7 cellular contexts compared by ENCODE assay signal in the genomic region with DNA sequence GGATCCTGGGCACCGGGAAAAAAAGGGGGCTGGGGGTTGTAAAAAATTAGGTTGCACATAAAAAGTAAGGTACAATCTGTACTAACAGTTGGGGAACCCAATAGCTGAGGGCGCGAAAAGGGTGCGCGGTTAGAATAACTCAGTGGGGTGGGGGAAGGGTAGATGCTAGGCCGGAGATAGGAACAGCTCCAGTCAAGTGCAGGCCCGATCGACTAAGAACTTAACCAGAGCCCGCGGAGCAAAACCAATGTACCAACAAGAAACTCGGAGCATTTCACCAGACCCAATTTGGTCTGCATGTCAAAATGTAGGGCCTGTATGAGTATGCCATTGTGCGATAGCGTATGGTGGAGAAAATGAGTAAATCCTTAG. TPM values are rescaled to one million over a fixed set of nuclear protein-coding genes. Genes with fewer than 3 reads are reported as not detected.
A peak's percentile ranks its signal among the peaks of the same experiment; 100 is the strongest.
DNase-seq lines count a peak whose midpoint lies in the region; ATAC-seq, FAIRE-seq and TF ChIP-seq lines count a peak whose summit lies in the region.

No MANE protein-coding gene starts in this region.

- TF ChIP-seq EP300 in stomach (IDR thresholded peaks at IDR 0.05): no peak

- BruUV-seq in endothelial cell of umbilical vein (replicated peaks; lab: Mats Ljungman, UMichigan): TSS peak; percentile 33

- no peak for TF ChIP-seq CTCF in endothelial cell of umbilical vein (IDR thresholded peaks at IDR 0.05; ENCODE audit: extremely low read depth in 1 of 2, insufficient read depth in 1 of 2, low read depth in 1 of 2, low read length in 2 of 2)
- TF ChIP-seq CTCF in stomach (IDR thresholded peaks at IDR 0.05): no peak

- H3K9me3 ChIP-seq in endothelial cell of umbilical vein (replicated peaks; ENCODE audit: control insufficient read depth, insufficient read depth, low read length) (no peaks in the 10 kb centered on the region), mucosa of stomach (ENCODE audit: control insufficient read depth, low read length) (no peaks in the 10 kb centered on the region), stomach (no peaks in the 10 kb centered on the region)

- dilution Hi-C loops in endothelial cell of umbilical vein (cut with MboI; ENCODE audit: extremely low pct_ligation_motif_present, low sequenced_read_pairs): no loop called here

- ATAC-seq in HG03520 (IDR thresholded peaks at IDR 0.05; ENCODE audit: unreplicated experiment): no peak

- intact Hi-C loops in endothelial cell of umbilical vein (cut with micrococcal nuclease): loop anchor here (2.0 kb wide), 1 partner anchor 20 kb away; no protein-coding TSS in a partner anchor
- intact Hi-C loops in stomach (cut with DNase I; ENCODE audit: low total_unique reads): no loop called here

- H3K79me2 ChIP-seq in endothelial cell of umbilical vein (ENCODE audit: control insufficient read depth, insufficient read depth, low read length): peaks cover 85% of the 10 kb centered on the region

- TF ChIP-seq POLR2A in GM12891 (IDR thresholded peaks at IDR 0.05; ENCODE audit: low read depth, low read length) (no peak), endothelial cell of umbilical vein (IDR thresholded peaks at IDR 0.05; ENCODE audit: low read depth, low read length) (no peak), stomach (IDR thresholded peaks at IDR 0.05) (no peak)

- H3K27me3 ChIP-seq in endothelial cell of umbilical vein (ENCODE audit: control insufficient read depth in 2 of 2, insufficient read depth in 2 of 2, low read length in 2 of 2): no peaks in the 10 kb centered on the region
- no peaks in the 10 kb centered on the region for H3K27me3 ChIP-seq in mucosa of stomach (ENCODE audit: control insufficient read depth, insufficient read depth, low read length)
- H3K27me3 ChIP-seq in stomach: no peaks in the 10 kb centered on the region

- FAIRE-seq in GM12891 (lab: Jason Lieb, UNC): peak; percentile 41
- no peak for FAIRE-seq in endothelial cell of umbilical vein (lab: Jason Lieb, UNC)

- 0 to 1% (median 1%) methylated on average over 13 of the region's 13 CpGs for WGBS in stomach, 5 donors

- CTCF ChIA-PET in endothelial cell of umbilical vein (lab: Charles Lee): interaction anchor here (1.1 to 4.2 kb wide), 2 partner anchors 12 to 57 kb away, joined by 5 to 27 read pairs; no protein-coding TSS in a partner anchor

- POLR2A ChIA-PET in endothelial cell of umbilical vein (lab: Charles Lee): no interaction called here

- peak overlapping the region; percentile 98 for H3K9ac ChIP-seq in endothelial cell of umbilical vein (replicated peaks; ENCODE audit: extremely low read depth, insufficient read depth, low read length)
- peak overlapping the region; percentile 96 for H3K9ac ChIP-seq in mucosa of stomach (ENCODE audit: low read length)

- H3K4me2 ChIP-seq in endothelial cell of umbilical vein (ENCODE audit: insufficient read depth, low read length): peak overlapping the region; percentile 96

- H3K4me1 ChIP-seq in endothelial cell of umbilical vein (ENCODE audit: control insufficient read depth, extremely low read depth, insufficient read depth, low read length) (peaks cover 39% of the 10 kb centered on the region), mucosa of stomach (ENCODE audit: control insufficient read depth, insufficient read depth, low read length) (peaks cover 26% of the 10 kb centered on the region), stomach (peaks cover 40 to 68% (median 51%) of the 10 kb centered on the region in 4 donors)

- no peaks in the 10 kb centered on the region for H3K9me1 ChIP-seq in endothelial cell of umbilical vein (replicated peaks; ENCODE audit: control insufficient read depth, extremely low read depth, insufficient read depth, low read length)

- H3K27ac ChIP-seq in endothelial cell of umbilical vein (ENCODE audit: insufficient read depth, low read depth, low read length) (peak overlapping the region; percentile 91), stomach (peak overlapping the region; percentile 96 to 100 (median 100))

- H4K20me1 ChIP-seq in endothelial cell of umbilical vein (replicated peaks; ENCODE audit: control insufficient read depth, extremely low read depth, insufficient read depth, low read length): peaks cover 22% of the 10 kb centered on the region

- DNase-seq in GM12891 (ENCODE audit: insufficient read length, low spot score) (no peak), NCI-H146 (lab: John Stamatoyannopoulos, UW) (peak; percentile 33), endothelial cell of umbilical vein (ENCODE audit: low read depth, low spot score) (peak; percentile 35), stomach (peak; percentile 43)
- peak; percentile 57 to 67 for DNase-seq in activated CD4-positive, alpha-beta T cell treated with anti-CD3 and anti-CD28 coated beads, Interleukin-2, amount 50 U/mL, for 48 hours

- no peak overlapping the region for H2AFZ ChIP-seq in endothelial cell of umbilical vein (ENCODE audit: low read depth, low read length)

- H3K4me3 ChIP-seq in endothelial cell of umbilical vein (replicated peaks in 1 of 3; ENCODE audit: insufficient read depth in 1 of 3, low read depth in 1 of 3, low read length in 3 of 3): peak overlapping the region; percentile 63 to 99 (median 81)
- peak overlapping the region; percentile 52 for H3K4me3 ChIP-seq in mucosa of stomach (ENCODE audit: low read length)
- peak overlapping the region; percentile 76 to 97 (median 90) for H3K4me3 ChIP-seq in stomach

- H3K36me3 ChIP-seq in endothelial cell of umbilical vein (ENCODE audit: control insufficient read depth in 2 of 2, extremely low read depth in 1 of 2, insufficient read depth in 2 of 2, low read length in 2 of 2) (peaks cover 3 to 4% of the 10 kb centered on the region in 2 experiments), mucosa of stomach (ENCODE audit: control insufficient read depth, insufficient read depth, low read length) (no peaks in the 10 kb centered on the region), stomach (peaks cover 0 to 24% (median 6%) of the 10 kb centered on the region in 4 donors)

TF ChIP-seq in GM12891, 5 proteins besides CTCF, POLR2A, EP300 and RAD21:
- TF ChIP-seq POLR2AphosphoS5 (IDR thresholded peaks at IDR 0.05; ENCODE audit: low read depth, low read length) (0 out of 2 replicates have a peak, but pooled peaks have one; percentile 37), POU2F2 (IDR thresholded peaks at IDR 0.05; ENCODE audit: low read depth, low read length) (no peak)

TF ChIP-seq in endothelial cell of umbilical vein, 7 proteins besides CTCF, POLR2A, EP300 and RAD21:
- TF ChIP-seq GATA2 (IDR thresholded peaks at IDR 0.05; ENCODE audit: insufficient read depth, insufficient read length, low read depth, low read length): no peak
- TF ChIP-seq, protein P1, sequence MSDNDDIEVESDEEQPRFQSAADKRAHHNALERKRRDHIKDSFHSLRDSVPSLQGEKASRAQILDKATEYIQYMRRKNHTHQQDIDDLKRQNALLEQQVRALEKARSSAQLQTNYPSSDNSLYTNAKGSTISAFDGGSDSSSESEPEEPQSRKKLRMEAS (IDR thresholded peaks at IDR 0.05; ENCODE audit: insufficient read depth, insufficient read length): no peak
- no peak for TF ChIP-seq JUN (IDR thresholded peaks at IDR 0.05; ENCODE audit: borderline replicate concordance, insufficient read depth, insufficient read length, low read depth)
- TF ChIP-seq FOS (IDR thresholded peaks at IDR 0.05; ENCODE audit: borderline replicate concordance, insufficient read depth, low read length): no peak
- TF ChIP-seq POLR2AphosphoS5 (IDR thresholded peaks at IDR 0.05; ENCODE audit: insufficient read depth, low read depth, low read length): no peak
- no peak for TF ChIP-seq EZH2 (IDR thresholded peaks at IDR 0.05; ENCODE audit: borderline replicate concordance, low read depth, low read length, severe bottlenecking)
- TF ChIP-seq MYC (IDR thresholded peaks at IDR 0.05; ENCODE audit: low read depth, low read length): no peak

RNA-seq across cellular contexts. Expression of a gene that starts 1.3 kb away (rescaled TPM):
- polyA plus RNA-seq in GM12891 (2012; ENCODE audit: low read depth, missing spikeins): 260 TPM
- total RNA-seq in endothelial cell of umbilical vein (361 and 363 TPM in 2 replicates), stomach (100 to 1,000 TPM in 2 of 5 donors, 10 to 100 TPM in 3; 87.0 to 179 (median 95.7) TPM)
- polyA plus RNA-seq in endothelial cell of umbilical vein (63.9 and 91.3 TPM in 2 replicates), stomach (100 to 1,000 TPM; 112 to 161 (median 143) TPM)
- polyA plus RNA-seq in endothelial cell of umbilical vein (2011; cell fraction: cytosol; rRNA removed): 83.9 and 112 TPM in 2 replicates
- polyA plus RNA-seq in endothelial cell of umbilical vein (2011; cell fraction: nucleus; rRNA removed): 258 and 346 TPM in 2 replicates
- polyA plus RNA-seq in endothelial cell of umbilical vein (2012): 202 and 293 TPM in 2 replicates
- 30.2 and 38.0 TPM in 2 replicates for polyA minus RNA-seq in endothelial cell of umbilical vein
- 36.0 TPM for polyA minus RNA-seq in endothelial cell of umbilical vein (2011; cell fraction: cytosol; rRNA and poly(A)+ RNA removed)
- polyA minus RNA-seq in endothelial cell of umbilical vein (2011; cell fraction: nucleus; rRNA and poly(A)+ RNA removed): 91.3 and 117 TPM in 2 replicates

RNA-seq across cellular contexts. Expression of a gene that starts 57.8 kb away (rescaled TPM):
- 282 TPM for polyA plus RNA-seq in GM12891 (2012; ENCODE audit: low read depth, missing spikeins)
- total RNA-seq in endothelial cell of umbilical vein: 292 and 293 TPM in 2 replicates
- 97.1 and 160 TPM in 2 replicates for polyA plus RNA-seq in endothelial cell of umbilical vein
- polyA plus RNA-seq in endothelial cell of umbilical vein (2011; cell fraction: cytosol; rRNA removed): 171 and 225 TPM in 2 replicates
- polyA plus RNA-seq in endothelial cell of umbilical vein (2011; cell fraction: nucleus; rRNA removed): 446 and 780 TPM in 2 replicates
- polyA plus RNA-seq in endothelial cell of umbilical vein (2012): 222 and 296 TPM in 2 replicates
- 37.0 and 46.5 TPM in 2 replicates for polyA minus RNA-seq in endothelial cell of umbilical vein
- polyA minus RNA-seq in endothelial cell of umbilical vein (2011; cell fraction: cytosol; rRNA and poly(A)+ RNA removed): 51.2 TPM
- polyA minus RNA-seq in endothelial cell of umbilical vein (2011; cell fraction: nucleus; rRNA and poly(A)+ RNA removed): 86.1 and 104 TPM in 2 replicates
- total RNA-seq in stomach: 100 to 1,000 TPM in 4 of 5 donors, 10 to 100 TPM in 1; 71.8 to 456 (median 132) TPM
- polyA plus RNA-seq in stomach: 100 to 1,000 TPM; 141 to 204 (median 202) TPM

RNA-seq across cellular contexts. Expression of a gene that starts 57.9 kb away (rescaled TPM):
- 27.0 TPM for polyA plus RNA-seq in GM12891 (2012; ENCODE audit: low read depth, missing spikeins)
- 35.0 and 35.3 TPM in 2 replicates for total RNA-seq in endothelial cell of umbilical vein
- polyA plus RNA-seq in endothelial cell of umbilical vein: 8.2 and 11.1 TPM in 2 replicates
- 14.3 and 14.6 TPM in 2 replicates for polyA plus RNA-seq in endothelial cell of umbilical vein (2011; cell fraction: cytosol; rRNA removed)
- polyA plus RNA-seq in endothelial cell of umbilical vein (2011; cell fraction: nucleus; rRNA removed): 8.3 and 10.6 TPM in 2 replicates
- polyA plus RNA-seq in endothelial cell of umbilical vein (2012): 26.6 and 35.3 TPM in 2 replicates
- 14.4 and 17.0 TPM in 2 replicates for polyA minus RNA-seq in endothelial cell of umbilical vein
- 6.2 TPM for polyA minus RNA-seq in endothelial cell of umbilical vein (2011; cell fraction: cytosol; rRNA and poly(A)+ RNA removed)
- polyA minus RNA-seq in endothelial cell of umbilical vein (2011; cell fraction: nucleus; rRNA and poly(A)+ RNA removed): 5.7 and 6.8 TPM in 2 replicates
- total RNA-seq in stomach: 10 to 100 TPM in 3 of 5 donors, 1 to 10 TPM in 1, under 1 TPM in 1; 0.58 to 35.1 (median 13.8) TPM
- polyA plus RNA-seq in stomach: 10 to 100 TPM; 29.9 to 33.2 (median 31.8) TPM
